8 cellular contexts compared by ENCODE assay signal in genomic region chr15:44853304-44853950, GRCh38.
DNase-seq lines count a peak whose midpoint lies in the region; ATAC-seq, FAIRE-seq and TF ChIP-seq lines count a peak whose summit lies in the region.
"Not testable (repeated sequence)": the region's sequence is repeated elsewhere in the genome, so short reads cannot be mapped to it uniquely, and the experiment has no call there.

No MANE protein-coding gene starts in this region.

- CTCF ChIA-PET in AG04450 (lab: Charles Lee) (interaction anchor here (0.6 to 1.8 kb wide), 15 partner anchors 9 to 1313 kb away, joined by 3 to 17 read pairs (median 4); partner anchors contain the start of genes SORD and SPG11), MCF 10A (lab: Yijun Ruan, JAX) (interaction anchor here (0.6 to 3.8 kb wide), 20 partner anchors 9 to 403 kb away, joined by 3 to 45 read pairs (median 4); no protein-coding TSS in a partner anchor)

- not testable (repeated sequence) for H3K36me3 ChIP-seq in keratinocyte (ENCODE audit: control insufficient read depth in 2 of 2, extremely low read depth in 1 of 2, insufficient read depth in 2 of 2, low read length in 2 of 2)

- intact Hi-C loops in MCF 10A (cut with micrococcal nuclease) = loop anchor here (5.0 kb wide), 2 partner anchors 69 to 184 kb away; no protein-coding TSS in a partner anchor

- H3K9me3 Mint-ChIP-seq in MCF 10A (ENCODE audit: unreplicated experiment) = not testable (repeated sequence)

- H3K4me2 ChIP-seq in keratinocyte (ENCODE audit: control insufficient read depth, extremely low read depth, insufficient read depth, low read depth, low read length) = not testable (repeated sequence)

- H3K79me2 ChIP-seq in keratinocyte (ENCODE audit: control insufficient read depth, insufficient read depth, low read length) = not testable (repeated sequence)

- not testable (repeated sequence) for H3K9me3 ChIP-seq in AG04450 (ENCODE audit: control insufficient read depth, insufficient read depth, low read length); keratinocyte (ENCODE audit: control insufficient read depth, low read depth, low read length)

- H3K9me1 ChIP-seq in keratinocyte (ENCODE audit: control insufficient read depth, extremely low read depth, insufficient read depth, low read length) = not testable (repeated sequence)

- dilution Hi-C loops in keratinocyte (cut with MboI; ENCODE audit: extremely low pct_ligation_motif_present, low sequenced_read_pairs) = loop anchor here (25.0 kb wide), 1 partner anchor 109 kb away; the partner anchor contains the start of gene TERB2

- H3K4me1 Mint-ChIP-seq in MCF 10A (ENCODE audit: insufficient read depth, unreplicated experiment) = not testable (repeated sequence)

- not testable (repeated sequence) for H3K36me3 Mint-ChIP-seq in MCF 10A (ENCODE audit: insufficient read depth, unreplicated experiment)

- not testable (repeated sequence) for H4K20me1 ChIP-seq in keratinocyte (ENCODE audit: control insufficient read depth, extremely low read depth, insufficient read depth, low read length)

- FAIRE-seq in keratinocyte (lab: Jason Lieb, UNC) = peak; percentile 67

- not testable (repeated sequence) for H3K27ac ChIP-seq in AG04450 (ENCODE audit: low read depth, low read length); keratinocyte (ENCODE audit: control insufficient read depth, insufficient read depth, low read length)

- POLR2A ChIA-PET in AG04450 (lab: Yijun Ruan, JAX) = not testable (repeated sequence)
- POLR2A ChIA-PET in MCF 10A (lab: Yijun Ruan, JAX) = interaction anchor here (1.0 kb wide), 1 partner anchor 140 kb away, joined by 3 read pairs; no protein-coding TSS in a partner anchor

- not testable (repeated sequence) for H3K27ac Mint-ChIP-seq in MCF 10A (ENCODE audit: low read depth, unreplicated experiment)

- not testable (repeated sequence) for H3K4me3 ChIP-seq in AG04450 (ENCODE audit: low read depth, low read length); keratinocyte (ENCODE audit: control insufficient read depth in 2 of 3, extremely low read depth in 1 of 3, insufficient read depth in 2 of 3, low read depth in 1 of 3, low read length in 3 of 3)

- H3K4me1 ChIP-seq in keratinocyte (ENCODE audit: control insufficient read depth, extremely low read depth, insufficient read depth, low read length) = not testable (repeated sequence)

- H3K27me3 ChIP-seq in AG04450 (ENCODE audit: control insufficient read depth, insufficient read depth, low read length); keratinocyte (ENCODE audit: control insufficient read depth, extremely low read depth, insufficient read depth, low read length): not testable (repeated sequence)

- not testable (repeated sequence) for H3K9ac ChIP-seq in keratinocyte (ENCODE audit: control insufficient read depth, extremely low read depth, insufficient read depth, low read length)

- not testable (repeated sequence) for BruUV-seq in MCF 10A (replicated peaks; lab: Mats Ljungman, UMichigan)

- TF ChIP-seq CTCF in AG04450 (IDR thresholded peaks at IDR 0.05; ENCODE audit: low read depth, low read length) (peak; percentile 84), MCF 10A (IDR thresholded peaks at IDR 0.05; ENCODE audit: unreplicated experiment) (peak; percentile 91), keratinocyte (optimal IDR thresholded peaks at IDR 0.05 in 1 of 3, IDR thresholded peaks at IDR 0.05 in 1 of 3, conservative IDR thresholded peaks at IDR 0.05 in 1 of 3; ENCODE audit: extremely low read depth in 1 of 3, insufficient read depth in 2 of 3, low read length in 3 of 3) (peak; percentile 30 to 91 (median 88))

- not testable (repeated sequence) for H3K27me3 Mint-ChIP-seq in MCF 10A (ENCODE audit: insufficient read depth, unreplicated experiment)

- peak overlapping the region; percentile 30 for H2AFZ ChIP-seq in keratinocyte (ENCODE audit: control insufficient read depth, low read length)

- DNase-seq in AG04450 (ENCODE audit: low read depth, low spot score) = peak; percentile 7
- peak; percentile 44 for DNase-seq in NCI-H510A (lab: John Stamatoyannopoulos, UW)
- DNase-seq in activated CD4-positive, CD25-positive, alpha-beta regulatory T cell treated with anti-CD3 and anti-CD28 coated beads, Interleukin-2, amount 50 U/mL, for 16 hours (ENCODE audit: low read depth, low spot score) = peak; percentile 60
- DNase-seq in MCF 10A (ENCODE audit: unreplicated experiment) = peak; percentile 69
- not testable (repeated sequence) for DNase-seq in keratinocyte (ENCODE audit: low read depth, low spot score)
- peak; percentile 56 to 57 for DNase-seq in stimulated activated CD4-positive, alpha-beta T cell treated with anti-CD3 and anti-CD28 coated beads, Interleukin-1b, Interleukin-23, amount 100 ng/mL, for 4 hours (ENCODE audit: low read depth in 2 of 2)

- ATAC-seq in GM18511 (IDR thresholded peaks at IDR 0.05; ENCODE audit: unreplicated experiment) = peak; percentile 75
- ATAC-seq in HG03439 (IDR thresholded peaks at IDR 0.05; ENCODE audit: unreplicated experiment) = peak; percentile 75

- H3K4me3 Mint-ChIP-seq in MCF 10A (ENCODE audit: unreplicated experiment) = not testable (repeated sequence)
